In the genomic region with DNA sequence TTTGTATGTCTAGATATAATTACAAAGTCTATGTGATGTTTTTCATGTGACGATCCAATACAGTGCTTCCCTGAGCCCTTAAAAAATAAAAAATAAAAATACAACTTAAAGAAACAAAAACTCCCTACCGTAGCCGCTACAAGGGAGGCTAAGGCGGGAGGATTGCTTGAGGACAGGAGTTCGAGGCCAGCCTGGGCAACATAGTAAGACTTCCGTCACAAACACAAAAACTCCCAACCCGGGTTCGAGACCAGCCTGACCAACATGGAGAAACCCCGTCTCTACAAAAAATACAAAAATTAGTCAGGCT, we compare ENCODE assay signal across 8 cellular contexts. TPM values are rescaled to one million over a fixed set of nuclear protein-coding genes. Genes with fewer than 3 reads are reported as not detected.
DNase-seq lines count a peak whose midpoint lies in the region; ATAC-seq and TF ChIP-seq lines count a peak whose summit lies in the region.

No MANE protein-coding gene starts in this region.

- H3K27me3 ChIP-seq in H7 (ENCODE audit: control insufficient read depth, insufficient read depth, low read length) (peaks cover 6% of the 10 kb centered on the region; the same call in 1 of the 2 replicates), gastroesophageal sphincter (no peaks in the 10 kb centered on the region)

- WGBS in gastroesophageal sphincter (ENCODE audit: low coverage in 1 of 2), 2 donors = 66 to 93% methylated on average over 6 to 9 of the region's 9 CpGs

- DNase-seq in H7 = no peak
- no peak for DNase-seq in skeletal muscle cell (ENCODE audit: low read depth)
- DNase-seq in H4 (ENCODE audit: low spot score) = no peak
- no peak for DNase-seq in 8988T
- no peak for DNase-seq in EL
- DNase-seq in posterior vena cava (ENCODE audit: low spot score) = no peak

- TF ChIP-seq CTCF in VCaP (conservative IDR thresholded peaks at IDR 0.05) (no peak), gastroesophageal sphincter (IDR thresholded peaks at IDR 0.05) (no peak)

- H3K36me3 ChIP-seq in H7 (replicated peaks; ENCODE audit: control insufficient read depth, insufficient read depth, low read length) (no peaks in the 10 kb centered on the region), gastroesophageal sphincter (no peaks in the 10 kb centered on the region)

- no peak for ATAC-seq in gastroesophageal sphincter

- TF ChIP-seq POLR2A in gastroesophageal sphincter (IDR thresholded peaks at IDR 0.05) = no peak

- peak overlapping the region; percentile 65; the same call in 1 of the 2 replicates for H3K27ac ChIP-seq in VCaP
- peak overlapping the region in 2 of 4 donors; percentile 33 to 68 for H3K27ac ChIP-seq in gastroesophageal sphincter

- no peaks in the 10 kb centered on the region for H3K9me3 ChIP-seq in gastroesophageal sphincter

- H3K4me3 ChIP-seq in H7 (ENCODE audit: insufficient read depth, low read depth, low read length) = peak overlapping the region; percentile 51
- peak overlapping the region; percentile 25 to 70 for H3K4me3 ChIP-seq in gastroesophageal sphincter
- peak overlapping the region; percentile 86 for H3K4me3 ChIP-seq in skeletal muscle cell (ENCODE audit: low read depth, low read length)

- TF ChIP-seq EP300 in gastroesophageal sphincter (IDR thresholded peaks at IDR 0.05) = no peak

- peaks cover 0 to 10% (median 6%) of the 10 kb centered on the region in 3 donors for H3K4me1 ChIP-seq in gastroesophageal sphincter

- intact Hi-C loops in posterior vena cava (cut with DNase I) = no loop called here

RNA-seq across cellular contexts. Expression of a gene that starts 0.7 kb away (rescaled TPM):
- 56.7 and 59.6 TPM in 2 replicates for total RNA-seq in H7 (2014; rRNA removed; shearing (Covaris generic))
- total RNA-seq in gastroesophageal sphincter (1 to 10 TPM in 3 of 4 donors, not detected in 1; 2.0 to 3.1 (median 3.0) TPM), posterior vena cava (1 to 10 TPM; 1.4 to 3.4 TPM)
- 150 and 180 TPM in 2 replicates for total RNA-seq in H4 (2014; rRNA removed; shearing (Covaris generic))

RNA-seq across cellular contexts. Expression of a gene that starts 45.0 kb away (rescaled TPM):
- 98.5 and 116 TPM in 2 replicates for total RNA-seq in H7 (2014; rRNA removed; shearing (Covaris generic))
- total RNA-seq in gastroesophageal sphincter (100 to 1,000 TPM in 2 of 4 donors, 10 to 100 TPM in 2; 96.8 to 179 (median 127) TPM), posterior vena cava (100 to 1,000 TPM; 104 to 110 TPM)
- 265 and 370 TPM in 2 replicates for total RNA-seq in H4 (2014; rRNA removed; shearing (Covaris generic))

Comparison
In these comparisons a context has a peak if more than half of its experiments do, and no peak if none do; other contexts are left out.
1. RNA of a gene that starts 0.7 kb away (total RNA-seq): 150 to 180 TPM in H4 and 56.7 to 59.6 TPM in H7; 1.4 to 3.4 TPM in posterior vena cava and 2.0 to 3.1 TPM in gastroesophageal sphincter; every median in the first group is over 10 times any median in the second.
2. Peak in every context shown above with its lines, with median percentiles within 50 percentile points of each other: H3K4me3 ChIP-seq.